Comparison of ENCODE assay signal across 8 cellular contexts in genomic region chr19:39971380-39971841, GRCh38. TPM values are rescaled to one million over a fixed set of nuclear protein-coding genes. Genes with fewer than 3 reads are reported as not detected.
DNase-seq lines count a peak whose midpoint lies in the region; ATAC-seq and TF ChIP-seq lines count a peak whose summit lies in the region.

No MANE protein-coding gene starts in this region.

- H3K36me3 Mint-ChIP-seq in CD8-positive, alpha-beta memory T cell = peaks cover 10 to 53% (median 20%) of the 10 kb centered on the region in 3 donors
- H3K36me3 Mint-ChIP-seq in central memory CD8-positive, alpha-beta T cell (ENCODE audit: insufficient read depth) = peaks cover 43% of the 10 kb centered on the region
- H3K36me3 Mint-ChIP-seq in mesothelial cell of epicardium = peaks cover 22% of the 10 kb centered on the region

- peak overlapping the region; percentile 93 to 100 (median 98) for H3K27ac Mint-ChIP-seq in CD8-positive, alpha-beta memory T cell
- peak overlapping the region; percentile 98 for H3K27ac Mint-ChIP-seq in central memory CD8-positive, alpha-beta T cell (ENCODE audit: low read depth)
- peak overlapping the region; percentile 98 for H3K27ac Mint-ChIP-seq in mesothelial cell of epicardium

- CTCF ChIA-PET in CD8-positive, alpha-beta memory T cell (lab: Charles Lee) = interaction anchor here (0.7 to 3.7 kb wide), 35 partner anchors 10 to 194 kb away, joined by 3 to 79 read pairs (median 10); partner anchors contain the start of genes DYRK1B, FBL, FCGBP and ZNF546

- TF ChIP-seq CTCF in KMS-11 (conservative IDR thresholded peaks at IDR 0.05; ENCODE audit: low read depth, low read length) (no peak), mesothelial cell of epicardium (IDR thresholded peaks at IDR 0.05; ENCODE audit: unreplicated experiment) (no peak)

- no peak for DNase-seq in CD8-positive, alpha-beta memory T cell
- no peak for DNase-seq in central memory CD8-positive, alpha-beta T cell (ENCODE audit: low spot score in 2 of 2)
- DNase-seq in mesothelial cell of epicardium (ENCODE audit: low spot score in 2 of 2, unreplicated experiment in 2 of 2) = peak in 1 of 2 experiments; percentile 23

- no peaks in the 10 kb centered on the region for H3K9me3 ChIP-seq in CD8-positive, alpha-beta memory T cell (ENCODE audit: low read length)

- H3K4me3 ChIP-seq in CD8-positive, alpha-beta memory T cell (ENCODE audit: low read length) = peak overlapping the region; percentile 84
- H3K4me3 ChIP-seq in KMS-11 (IDR thresholded peaks at IDR 0.05; ENCODE audit: insufficient read depth, low read depth, low read length) = peak overlapping the region; percentile 30

- no peaks in the 10 kb centered on the region for H3K27me3 Mint-ChIP-seq in CD8-positive, alpha-beta memory T cell
- H3K27me3 Mint-ChIP-seq in central memory CD8-positive, alpha-beta T cell = no peaks in the 10 kb centered on the region
- no peaks in the 10 kb centered on the region for H3K27me3 Mint-ChIP-seq in mesothelial cell of epicardium (ENCODE audit: low read depth)

- H3K4me2 ChIP-seq in KMS-11 = peak overlapping the region; percentile 97

- peaks cover 25% of the 10 kb centered on the region for H3K36me3 ChIP-seq in CD8-positive, alpha-beta memory T cell (ENCODE audit: insufficient read depth, low read length)
- peaks cover 7% of the 10 kb centered on the region; the same call in 1 of the 2 replicates for H3K36me3 ChIP-seq in KMS-11 (ENCODE audit: insufficient read depth)

- H3K9me3 Mint-ChIP-seq in CD8-positive, alpha-beta memory T cell = peaks cover 0 to 1% (median 0%) of the 10 kb centered on the region in 5 donors
- no peaks in the 10 kb centered on the region for H3K9me3 Mint-ChIP-seq in central memory CD8-positive, alpha-beta T cell
- no peaks in the 10 kb centered on the region for H3K9me3 Mint-ChIP-seq in mesothelial cell of epicardium

- POLR2A ChIA-PET in CD8-positive, alpha-beta memory T cell (lab: Charles Lee) = interaction anchor here (0.8 to 2.2 kb wide), 8 partner anchors 18 to 205 kb away, joined by 3 to 28 read pairs (median 10); partner anchors contain the start of genes DYRK1B, ZNF546 and ZNF780A

- H3K4me3 Mint-ChIP-seq in CD8-positive, alpha-beta memory T cell = peak overlapping the region; percentile 91 to 99 (median 95)
- peak overlapping the region; percentile 97 for H3K4me3 Mint-ChIP-seq in central memory CD8-positive, alpha-beta T cell
- peak overlapping the region; percentile 98 for H3K4me3 Mint-ChIP-seq in mesothelial cell of epicardium

- H3K4me1 ChIP-seq in CD8-positive, alpha-beta memory T cell (ENCODE audit: insufficient read depth, low read length) = peaks cover 32% of the 10 kb centered on the region
- H3K4me1 ChIP-seq in KMS-11 (ENCODE audit: low read depth, poor library complexity, severe bottlenecking) = peaks cover 19% of the 10 kb centered on the region

- no peaks in the 10 kb centered on the region for H4K20me1 ChIP-seq in KMS-11 (ENCODE audit: insufficient read depth)

- H2AFZ ChIP-seq in KMS-11 (ENCODE audit: low read depth) = peak overlapping the region; percentile 47

- H3K4me1 Mint-ChIP-seq in CD8-positive, alpha-beta memory T cell = peaks cover 47 to 68% (median 51%) of the 10 kb centered on the region in 3 donors
- H3K4me1 Mint-ChIP-seq in central memory CD8-positive, alpha-beta T cell = peaks cover 38% of the 10 kb centered on the region
- H3K4me1 Mint-ChIP-seq in mesothelial cell of epicardium = peaks cover 28% of the 10 kb centered on the region

- no peaks in the 10 kb centered on the region for H3K27me3 ChIP-seq in CD8-positive, alpha-beta memory T cell (ENCODE audit: insufficient read depth, low read length, poor library complexity, severe bottlenecking)
- no peaks in the 10 kb centered on the region for H3K27me3 ChIP-seq in KMS-11 (ENCODE audit: insufficient read depth, low read depth)

- ATAC-seq in central memory CD8-positive, alpha-beta T cell (replicated peaks; ENCODE audit: extremely low read depth, poor library complexity, severe bottlenecking) = no peak
- ATAC-seq in HG03521 (IDR thresholded peaks at IDR 0.05; ENCODE audit: unreplicated experiment) = no peak
- no peak for ATAC-seq in GM18520 (IDR thresholded peaks at IDR 0.05; ENCODE audit: unreplicated experiment)
- no peak for ATAC-seq in HG03378 (IDR thresholded peaks at IDR 0.05; ENCODE audit: unreplicated experiment)
- ATAC-seq in GM19452 (IDR thresholded peaks at IDR 0.05; ENCODE audit: unreplicated experiment) = no peak

- peaks cover 34% of the 10 kb centered on the region for H3K79me2 ChIP-seq in KMS-11 (ENCODE audit: insufficient read depth, low read depth)

- H3K9ac ChIP-seq in KMS-11 = peak overlapping the region; percentile 87

- H3K27ac ChIP-seq in CD8-positive, alpha-beta memory T cell (ENCODE audit: low read depth, low read length) = peak overlapping the region; percentile 96
- peak overlapping the region; percentile 82; the same call in 1 of the 2 replicates for H3K27ac ChIP-seq in KMS-11

RNA-seq across cellular contexts. Expression of gene PSMC4, which starts 0.4 kb away (rescaled TPM):
- 100 to 1,000 TPM; 170 to 179 TPM for total RNA-seq in CD8-positive, alpha-beta memory T cell
- 114 TPM for polyA plus RNA-seq in CD8-positive, alpha-beta memory T cell
- 81.3 to 85.8 TPM (median 83.2 TPM) in 3 replicates for total RNA-seq in mesothelial cell of epicardium

RNA-seq across cellular contexts. Expression of gene ZNF546, which starts 25.4 kb away (rescaled TPM):
- total RNA-seq in CD8-positive, alpha-beta memory T cell = 1 to 10 TPM; 4.8 to 5.0 TPM
- 6.6 TPM for polyA plus RNA-seq in CD8-positive, alpha-beta memory T cell
- total RNA-seq in mesothelial cell of epicardium = 6.8 to 9.8 TPM (median 8.7 TPM) in 3 replicates

RNA-seq across cellular contexts. Expression of gene FCGBP, which starts 37.0 kb away (rescaled TPM):
- total RNA-seq in CD8-positive, alpha-beta memory T cell = 1 to 10 TPM; 7.0 to 7.9 TPM
- polyA plus RNA-seq in CD8-positive, alpha-beta memory T cell = 2.7 TPM
- total RNA-seq in mesothelial cell of epicardium = 1.7 to 2.5 TPM (median 2.3 TPM) in 3 replicates
